In genomic region chr22:39364646-39365405, GRCh38 we compare ENCODE assay signal across 12 cellular contexts. TPM values are rescaled to one million over a fixed set of nuclear protein-coding genes. Genes with fewer than 3 reads are reported as not detected.
DNase-seq lines count a peak whose midpoint lies in the region; ATAC-seq and TF ChIP-seq lines count a peak whose summit lies in the region.
"Had no signal": no experiment of that assay in that cellular context is flagged by ENCODE, and none has a peak within 500 bp of the region (broad histone marks: within the 10 kb centered on the region; RNA-seq: fewer than 3 reads in every experiment).

No MANE protein-coding gene starts in this region.

- DNase-seq in DMS 273 (lab: John Stamatoyannopoulos, UW; ENCODE audit: unreplicated experiment) (peak; percentile 33), DMS 273 treated with DMSO at 0.1 percent for 48 hours (lab: John Stamatoyannopoulos, UW) (no peak), astrocyte of the hippocampus (ENCODE audit: low read depth, low spot score) (peak; percentile 45), kidney tubule cell (ENCODE audit: low spot score) (peak; percentile 20), type B pancreatic cell (ENCODE audit: extremely low spot score, unreplicated experiment) (no peak)
- DNase-seq in stimulated activated naive CD4-positive, alpha-beta T cell (lab: John Stamatoyannopoulos, UW) = no peak
- no peak for DNase-seq in stimulated activated naive CD8-positive, alpha-beta T cell treated with anti-CD3 and anti-CD28 coated beads, Interleukin-15, amount 100 ng/mL, for 72 hours
- DNase-seq: activated CD4-positive, CD25-positive, alpha-beta regulatory T cell; central memory CD4-positive, alpha-beta T cell; GF-D8; NCI-H2081 had no signal

- peaks cover 7% of the 10 kb centered on the region for H3K36me3 Mint-ChIP-seq in type B pancreatic cell

- no peaks in the 10 kb centered on the region for H3K9me3 Mint-ChIP-seq in type B pancreatic cell
- no peaks in the 10 kb centered on the region for H3K9me3 Mint-ChIP-seq in stimulated activated naive CD8-positive, alpha-beta T cell treated with anti-CD3 and anti-CD28 coated beads, Interleukin-15, amount 100 ng/mL, for 72 hours

- no peaks in the 10 kb centered on the region for H3K27me3 Mint-ChIP-seq in type B pancreatic cell
- H3K27me3 Mint-ChIP-seq in stimulated activated naive CD8-positive, alpha-beta T cell treated with anti-CD3 and anti-CD28 coated beads, Interleukin-15, amount 100 ng/mL, for 72 hours = no peaks in the 10 kb centered on the region

- peaks cover 46% of the 10 kb centered on the region for H3K4me1 Mint-ChIP-seq in type B pancreatic cell (ENCODE audit: unreplicated experiment)
- H3K4me1 Mint-ChIP-seq in stimulated activated naive CD8-positive, alpha-beta T cell treated with anti-CD3 and anti-CD28 coated beads, Interleukin-15, amount 100 ng/mL, for 72 hours = peaks cover 18% of the 10 kb centered on the region

- peak overlapping the region; percentile 66 for H3K4me3 Mint-ChIP-seq in type B pancreatic cell
- H3K4me3 Mint-ChIP-seq in stimulated activated naive CD8-positive, alpha-beta T cell treated with anti-CD3 and anti-CD28 coated beads, Interleukin-15, amount 100 ng/mL, for 72 hours = no peak overlapping the region

- no peak for ATAC-seq in GM18502 (IDR thresholded peaks at IDR 0.05; ENCODE audit: poor library complexity, unreplicated experiment)
- ATAC-seq in stimulated activated naive CD8-positive, alpha-beta T cell treated with anti-CD3 and anti-CD28 coated beads, Interleukin-15, amount 100 ng/mL, for 72 hours = no peak

- no peak for TF ChIP-seq CTCF in type B pancreatic cell (conservative IDR thresholded peaks at IDR 0.05)

- H3K27ac Mint-ChIP-seq in type B pancreatic cell = peak overlapping the region; percentile 73
- peak overlapping the region in 1 of 2 donors; percentile 75 for H3K27ac Mint-ChIP-seq in stimulated activated naive CD8-positive, alpha-beta T cell treated with anti-CD3 and anti-CD28 coated beads, Interleukin-15, amount 100 ng/mL, for 72 hours

RNA-seq across cellular contexts. Expression of gene SYNGR1, which starts 15.0 kb away (rescaled TPM):
- 41.4 and 47.9 TPM in 2 replicates for total RNA-seq in type B pancreatic cell (ENCODE audit: low replicate concordance)

RNA-seq across cellular contexts. Expression of gene TAB1, which starts 34.8 kb away (rescaled TPM):
- 26.0 and 31.0 TPM in 2 replicates for total RNA-seq in type B pancreatic cell (ENCODE audit: low replicate concordance)

RNA-seq across cellular contexts. Expression of gene RPL3, which starts 45.4 kb away (rescaled TPM):
- total RNA-seq in type B pancreatic cell (ENCODE audit: low replicate concordance) = 2,337 and 2,431 TPM in 2 replicates

Comparison
In these comparisons a context has a peak if more than half of its experiments do, and no peak if none do; other contexts are left out.
1. DNase-seq: peak in DMS 273 (single experiment), astrocyte of the hippocampus (single experiment) and kidney tubule cell (single experiment); none in DMS 273 treated with DMSO at 0.1 percent for 48 hours (single experiment), type B pancreatic cell (single experiment), stimulated activated naive CD4-positive, alpha-beta T cell (0 of 6) and stimulated activated naive CD8-positive, alpha-beta T cell treated with anti-CD3 and anti-CD28 coated beads, Interleukin-15, amount 100 ng/mL, for 72 hours (0 of 2).